In the genomic region with DNA sequence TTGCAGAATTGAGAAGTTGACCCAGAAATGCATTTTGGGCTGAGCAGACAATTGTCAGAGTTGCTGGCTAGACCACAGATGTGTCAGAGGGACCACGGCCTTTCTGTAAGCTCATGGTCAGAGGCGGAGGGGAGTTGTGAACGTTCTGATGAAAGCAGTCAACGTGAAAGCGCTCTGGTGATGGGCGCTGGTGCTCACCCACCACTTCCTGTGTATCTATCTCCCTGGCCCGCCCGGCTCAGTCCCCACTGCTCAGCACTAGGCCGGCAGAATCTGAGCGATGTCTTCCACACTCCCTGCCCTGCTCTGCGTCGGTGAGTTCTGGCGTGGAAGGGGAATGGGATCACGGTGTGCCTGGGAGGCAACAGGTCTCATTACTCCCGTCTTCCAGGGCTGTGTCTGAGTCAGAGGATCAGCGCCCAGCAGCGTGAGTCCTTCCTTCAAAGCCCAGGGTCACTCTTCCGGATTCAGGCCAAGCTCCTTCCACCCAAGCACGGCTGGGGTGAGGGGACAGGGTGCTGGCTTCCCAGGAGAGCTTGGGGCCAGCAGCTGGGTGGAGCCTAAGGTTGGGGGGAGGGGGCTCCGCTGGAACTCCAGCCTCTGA, we compare ENCODE assay signal across 1 cellular context.
TF ChIP-seq lines count a peak whose summit lies in the region.

A gene with protein sequence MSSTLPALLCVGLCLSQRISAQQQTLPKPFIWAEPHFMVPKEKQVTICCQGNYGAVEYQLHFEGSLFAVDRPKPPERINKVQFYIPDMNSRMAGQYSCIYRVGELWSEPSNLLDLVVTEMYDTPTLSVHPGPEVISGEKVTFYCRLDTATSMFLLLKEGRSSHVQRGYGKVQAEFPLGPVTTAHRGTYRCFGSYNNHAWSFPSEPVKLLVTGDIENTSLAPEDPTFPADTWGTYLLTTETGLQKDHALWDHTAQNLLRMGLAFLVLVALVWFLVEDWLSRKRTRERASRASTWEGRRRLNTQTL (plus strand): TSS at position 241 of the 604 bp plus-strand sequence. CDS start 40 bp downstream, at position 281.

TF ChIP-seq in K562, 482 proteins besides CTCF, POLR2A, EP300 and RAD21 (continued from another document and continues in another):
- TF ChIP-seq SMAD1 (IDR thresholded peaks at IDR 0.05; ENCODE audit: low read depth, low read length, partially characterized antibody) (no peak), KAT2B (IDR thresholded peaks at IDR 0.05; ENCODE audit: low read depth, low read length) (no peak), ETV5 (CRISPR knock-in tag; IDR thresholded peaks at IDR 0.05; ENCODE audit: low read depth) (peak; percentile 37), HDAC6 (IDR thresholded peaks at IDR 0.05; ENCODE audit: low read depth, low read length) (no peak), CHD1 (IDR thresholded peaks at IDR 0.05; ENCODE audit: low read length) (no peak), NCOA1 (IDR thresholded peaks at IDR 0.05; ENCODE audit: low read depth) (no peak), SMC3 (conservative IDR thresholded peaks at IDR 0.05; ENCODE audit: insufficient read depth, low read depth, low read length) (no peak), SMAD4 (CRISPR knock-in tag; conservative IDR thresholded peaks at IDR 0.05) (no peak; the same call in 1 of the 2 replicates), TCF7 (IDR thresholded peaks at IDR 0.05; ENCODE audit: borderline replicate concordance) (no peak), CBX8 (IDR thresholded peaks at IDR 0.05; ENCODE audit: borderline replicate concordance, extremely low read depth, low read depth, low read length, poor library complexity, severe bottlenecking) (no peak), ZNF695 (CRISPR knock-in tag; IDR thresholded peaks at IDR 0.05) (no peak), HDGF (IDR thresholded peaks at IDR 0.05) (no peak), ZNF76 (CRISPR knock-in tag; IDR thresholded peaks at IDR 0.05; ENCODE audit: borderline replicate concordance) (no peak), BCOR (IDR thresholded peaks at IDR 0.05) (no peak), ZNF41 (CRISPR knock-in tag; conservative IDR thresholded peaks at IDR 0.05) (no peak), LEF1 (IDR thresholded peaks at IDR 0.05) (no peak), DDX20 (tag; IDR thresholded peaks at IDR 0.05; ENCODE audit: low read depth) (no peak), ZBTB8A (IDR thresholded peaks at IDR 0.05; ENCODE audit: partially characterized antibody) (no peak), HEY1 (CRISPR knock-in tag; IDR thresholded peaks at IDR 0.05; ENCODE audit: borderline replicate concordance) (no peak), SMAD2 (IDR thresholded peaks at IDR 0.05; ENCODE audit: low read depth, low read length) (no peak), SIN3A (IDR thresholded peaks at IDR 0.05; ENCODE audit: borderline replicate concordance in 2 of 2, control insufficient read depth in 1 of 2, low read depth in 2 of 2, low read length in 2 of 2) (no peak), KDM2B (CRISPR knock-in tag; IDR thresholded peaks at IDR 0.05) (no peak), NFIC (IDR thresholded peaks at IDR 0.05) (no peak), SOX6 (IDR thresholded peaks at IDR 0.05) (no peak), ZSCAN29 (IDR thresholded peaks at IDR 0.05) (no peak), CCNT2 (IDR thresholded peaks at IDR 0.05; ENCODE audit: borderline replicate concordance, extremely low read depth, insufficient read length, low read depth, low read length) (no peak), ZBTB1 (CRISPR knock-in tag; IDR thresholded peaks at IDR 0.05; ENCODE audit: borderline replicate concordance, low read depth) (no peak), ETV1 (tag; conservative IDR thresholded peaks at IDR 0.05; ENCODE audit: low read depth) (peak; percentile 44; the same call in 1 of the 2 replicates), RBM39 (optimal IDR thresholded peaks at IDR 0.05; ENCODE audit: low read depth, low read length) (no peak), SP1 (CRISPR knock-in tag; IDR thresholded peaks at IDR 0.05) (no peak), ATF7 (IDR thresholded peaks at IDR 0.05) (0 out of 2 replicates have a peak, but pooled peaks have one; percentile 18), CHD2 (IDR thresholded peaks at IDR 0.05; ENCODE audit: low read depth, low read length) (no peak)
- TF ChIP-seq, protein P1, sequence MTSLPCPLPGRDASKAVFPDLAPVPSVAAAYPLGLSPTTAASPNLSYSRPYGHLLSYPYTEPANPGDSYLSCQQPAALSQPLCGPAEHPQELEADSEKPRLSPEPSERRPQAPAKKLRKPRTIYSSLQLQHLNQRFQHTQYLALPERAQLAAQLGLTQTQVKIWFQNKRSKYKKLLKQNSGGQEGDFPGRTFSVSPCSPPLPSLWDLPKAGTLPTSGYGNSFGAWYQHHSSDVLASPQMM (CRISPR knock-in tag; IDR thresholded peaks at IDR 0.05), result no peak
- TF ChIP-seq, protein P2, sequence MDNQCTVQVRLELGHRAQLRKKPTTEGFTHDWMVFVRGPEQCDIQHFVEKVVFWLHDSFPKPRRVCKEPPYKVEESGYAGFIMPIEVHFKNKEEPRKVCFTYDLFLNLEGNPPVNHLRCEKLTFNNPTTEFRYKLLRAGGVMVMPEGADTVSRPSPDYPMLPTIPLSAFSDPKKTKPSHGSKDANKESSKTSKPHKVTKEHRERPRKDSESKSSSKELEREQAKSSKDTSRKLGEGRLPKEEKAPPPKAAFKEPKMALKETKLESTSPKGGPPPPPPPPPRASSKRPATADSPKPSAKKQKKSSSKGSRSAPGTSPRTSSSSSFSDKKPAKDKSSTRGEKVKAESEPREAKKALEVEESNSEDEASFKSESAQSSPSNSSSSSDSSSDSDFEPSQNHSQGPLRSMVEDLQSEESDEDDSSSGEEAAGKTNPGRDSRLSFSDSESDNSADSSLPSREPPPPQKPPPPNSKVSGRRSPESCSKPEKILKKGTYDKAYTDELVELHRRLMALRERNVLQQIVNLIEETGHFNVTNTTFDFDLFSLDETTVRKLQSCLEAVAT (IDR thresholded peaks at IDR 0.05), result peak in 1 of 2 experiments; percentile 63; a peak in 2 of 4 replicates
- TF ChIP-seq, protein P3, sequence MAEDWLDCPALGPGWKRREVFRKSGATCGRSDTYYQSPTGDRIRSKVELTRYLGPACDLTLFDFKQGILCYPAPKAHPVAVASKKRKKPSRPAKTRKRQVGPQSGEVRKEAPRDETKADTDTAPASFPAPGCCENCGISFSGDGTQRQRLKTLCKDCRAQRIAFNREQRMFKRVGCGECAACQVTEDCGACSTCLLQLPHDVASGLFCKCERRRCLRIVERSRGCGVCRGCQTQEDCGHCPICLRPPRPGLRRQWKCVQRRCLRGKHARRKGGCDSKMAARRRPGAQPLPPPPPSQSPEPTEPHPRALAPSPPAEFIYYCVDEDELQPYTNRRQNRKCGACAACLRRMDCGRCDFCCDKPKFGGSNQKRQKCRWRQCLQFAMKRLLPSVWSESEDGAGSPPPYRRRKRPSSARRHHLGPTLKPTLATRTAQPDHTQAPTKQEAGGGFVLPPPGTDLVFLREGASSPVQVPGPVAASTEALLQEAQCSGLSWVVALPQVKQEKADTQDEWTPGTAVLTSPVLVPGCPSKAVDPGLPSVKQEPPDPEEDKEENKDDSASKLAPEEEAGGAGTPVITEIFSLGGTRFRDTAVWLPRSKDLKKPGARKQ (CRISPR knock-in tag; IDR thresholded peaks at IDR 0.05), result no peak
- TF ChIP-seq, protein P4, sequence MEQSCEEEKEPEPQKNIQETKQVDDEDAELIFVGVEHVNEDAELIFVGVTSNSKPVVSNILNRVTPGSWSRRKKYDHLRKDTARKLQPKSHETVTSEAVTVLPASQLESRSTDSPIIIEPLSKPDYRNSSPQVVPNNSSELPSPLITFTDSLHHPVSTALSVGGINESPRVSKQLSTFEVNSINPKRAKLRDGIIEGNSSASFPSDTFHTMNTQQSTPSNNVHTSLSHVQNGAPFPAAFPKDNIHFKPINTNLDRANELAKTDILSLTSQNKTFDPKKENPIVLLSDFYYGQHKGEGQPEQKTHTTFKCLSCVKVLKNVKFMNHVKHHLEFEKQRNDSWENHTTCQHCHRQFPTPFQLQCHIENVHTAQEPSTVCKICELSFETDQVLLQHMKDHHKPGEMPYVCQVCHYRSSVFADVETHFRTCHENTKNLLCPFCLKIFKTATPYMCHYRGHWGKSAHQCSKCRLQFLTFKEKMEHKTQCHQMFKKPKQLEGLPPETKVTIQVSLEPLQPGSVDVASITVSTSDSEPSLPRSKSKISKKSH (CRISPR knock-in tag; IDR thresholded peaks at IDR 0.05), result no peak
- TF ChIP-seq, protein P5, sequence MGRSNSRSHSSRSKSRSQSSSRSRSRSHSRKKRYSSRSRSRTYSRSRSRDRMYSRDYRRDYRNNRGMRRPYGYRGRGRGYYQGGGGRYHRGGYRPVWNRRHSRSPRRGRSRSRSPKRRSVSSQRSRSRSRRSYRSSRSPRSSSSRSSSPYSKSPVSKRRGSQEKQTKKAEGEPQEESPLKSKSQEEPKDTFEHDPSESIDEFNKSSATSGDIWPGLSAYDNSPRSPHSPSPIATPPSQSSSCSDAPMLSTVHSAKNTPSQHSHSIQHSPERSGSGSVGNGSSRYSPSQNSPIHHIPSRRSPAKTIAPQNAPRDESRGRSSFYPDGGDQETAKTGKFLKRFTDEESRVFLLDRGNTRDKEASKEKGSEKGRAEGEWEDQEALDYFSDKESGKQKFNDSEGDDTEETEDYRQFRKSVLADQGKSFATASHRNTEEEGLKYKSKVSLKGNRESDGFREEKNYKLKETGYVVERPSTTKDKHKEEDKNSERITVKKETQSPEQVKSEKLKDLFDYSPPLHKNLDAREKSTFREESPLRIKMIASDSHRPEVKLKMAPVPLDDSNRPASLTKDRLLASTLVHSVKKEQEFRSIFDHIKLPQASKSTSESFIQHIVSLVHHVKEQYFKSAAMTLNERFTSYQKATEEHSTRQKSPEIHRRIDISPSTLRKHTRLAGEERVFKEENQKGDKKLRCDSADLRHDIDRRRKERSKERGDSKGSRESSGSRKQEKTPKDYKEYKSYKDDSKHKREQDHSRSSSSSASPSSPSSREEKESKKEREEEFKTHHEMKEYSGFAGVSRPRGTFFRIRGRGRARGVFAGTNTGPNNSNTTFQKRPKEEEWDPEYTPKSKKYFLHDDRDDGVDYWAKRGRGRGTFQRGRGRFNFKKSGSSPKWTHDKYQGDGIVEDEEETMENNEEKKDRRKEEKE (IDR thresholded peaks at IDR 0.05; ENCODE audit: borderline replicate concordance in 1 of 2, control insufficient read depth in 1 of 2, low read depth in 2 of 2, low read length in 1 of 2), result no peak
- TF ChIP-seq, protein P6, sequence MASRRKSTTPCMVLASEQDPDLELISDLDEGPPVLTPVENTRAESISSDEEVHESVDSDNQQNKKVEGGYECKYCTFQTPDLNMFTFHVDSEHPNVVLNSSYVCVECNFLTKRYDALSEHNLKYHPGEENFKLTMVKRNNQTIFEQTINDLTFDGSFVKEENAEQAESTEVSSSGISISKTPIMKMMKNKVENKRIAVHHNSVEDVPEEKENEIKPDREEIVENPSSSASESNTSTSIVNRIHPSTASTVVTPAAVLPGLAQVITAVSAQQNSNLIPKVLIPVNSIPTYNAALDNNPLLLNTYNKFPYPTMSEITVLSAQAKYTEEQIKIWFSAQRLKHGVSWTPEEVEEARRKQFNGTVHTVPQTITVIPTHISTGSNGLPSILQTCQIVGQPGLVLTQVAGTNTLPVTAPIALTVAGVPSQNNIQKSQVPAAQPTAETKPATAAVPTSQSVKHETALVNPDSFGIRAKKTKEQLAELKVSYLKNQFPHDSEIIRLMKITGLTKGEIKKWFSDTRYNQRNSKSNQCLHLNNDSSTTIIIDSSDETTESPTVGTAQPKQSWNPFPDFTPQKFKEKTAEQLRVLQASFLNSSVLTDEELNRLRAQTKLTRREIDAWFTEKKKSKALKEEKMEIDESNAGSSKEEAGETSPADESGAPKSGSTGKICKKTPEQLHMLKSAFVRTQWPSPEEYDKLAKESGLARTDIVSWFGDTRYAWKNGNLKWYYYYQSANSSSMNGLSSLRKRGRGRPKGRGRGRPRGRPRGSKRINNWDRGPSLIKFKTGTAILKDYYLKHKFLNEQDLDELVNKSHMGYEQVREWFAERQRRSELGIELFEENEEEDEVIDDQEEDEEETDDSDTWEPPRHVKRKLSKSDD (conservative IDR thresholded peaks at IDR 0.05; ENCODE audit: low read length), result no peak
- TF ChIP-seq, protein P7, sequence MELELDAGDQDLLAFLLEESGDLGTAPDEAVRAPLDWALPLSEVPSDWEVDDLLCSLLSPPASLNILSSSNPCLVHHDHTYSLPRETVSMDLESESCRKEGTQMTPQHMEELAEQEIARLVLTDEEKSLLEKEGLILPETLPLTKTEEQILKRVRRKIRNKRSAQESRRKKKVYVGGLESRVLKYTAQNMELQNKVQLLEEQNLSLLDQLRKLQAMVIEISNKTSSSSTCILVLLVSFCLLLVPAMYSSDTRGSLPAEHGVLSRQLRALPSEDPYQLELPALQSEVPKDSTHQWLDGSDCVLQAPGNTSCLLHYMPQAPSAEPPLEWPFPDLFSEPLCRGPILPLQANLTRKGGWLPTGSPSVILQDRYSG (tag; conservative IDR thresholded peaks at IDR 0.05; ENCODE audit: low read depth), result no peak
- TF ChIP-seq, protein P8, sequence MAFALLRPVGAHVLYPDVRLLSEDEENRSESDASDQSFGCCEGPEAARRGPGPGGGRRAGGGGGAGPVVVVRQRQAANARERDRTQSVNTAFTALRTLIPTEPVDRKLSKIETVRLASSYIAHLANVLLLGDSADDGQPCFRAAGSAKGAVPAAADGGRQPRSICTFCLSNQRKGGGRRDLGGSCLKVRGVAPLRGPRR (CRISPR knock-in tag; IDR thresholded peaks at IDR 0.05), result no peak
- TF ChIP-seq, protein P9, sequence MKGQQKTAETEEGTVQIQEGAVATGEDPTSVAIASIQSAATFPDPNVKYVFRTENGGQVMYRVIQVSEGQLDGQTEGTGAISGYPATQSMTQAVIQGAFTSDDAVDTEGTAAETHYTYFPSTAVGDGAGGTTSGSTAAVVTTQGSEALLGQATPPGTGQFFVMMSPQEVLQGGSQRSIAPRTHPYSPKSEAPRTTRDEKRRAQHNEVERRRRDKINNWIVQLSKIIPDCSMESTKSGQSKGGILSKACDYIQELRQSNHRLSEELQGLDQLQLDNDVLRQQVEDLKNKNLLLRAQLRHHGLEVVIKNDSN (CRISPR knock-in tag; IDR thresholded peaks at IDR 0.05), result 0 out of 2 replicates have a peak, but pooled peaks have one; percentile 26
- TF ChIP-seq, protein P10, sequence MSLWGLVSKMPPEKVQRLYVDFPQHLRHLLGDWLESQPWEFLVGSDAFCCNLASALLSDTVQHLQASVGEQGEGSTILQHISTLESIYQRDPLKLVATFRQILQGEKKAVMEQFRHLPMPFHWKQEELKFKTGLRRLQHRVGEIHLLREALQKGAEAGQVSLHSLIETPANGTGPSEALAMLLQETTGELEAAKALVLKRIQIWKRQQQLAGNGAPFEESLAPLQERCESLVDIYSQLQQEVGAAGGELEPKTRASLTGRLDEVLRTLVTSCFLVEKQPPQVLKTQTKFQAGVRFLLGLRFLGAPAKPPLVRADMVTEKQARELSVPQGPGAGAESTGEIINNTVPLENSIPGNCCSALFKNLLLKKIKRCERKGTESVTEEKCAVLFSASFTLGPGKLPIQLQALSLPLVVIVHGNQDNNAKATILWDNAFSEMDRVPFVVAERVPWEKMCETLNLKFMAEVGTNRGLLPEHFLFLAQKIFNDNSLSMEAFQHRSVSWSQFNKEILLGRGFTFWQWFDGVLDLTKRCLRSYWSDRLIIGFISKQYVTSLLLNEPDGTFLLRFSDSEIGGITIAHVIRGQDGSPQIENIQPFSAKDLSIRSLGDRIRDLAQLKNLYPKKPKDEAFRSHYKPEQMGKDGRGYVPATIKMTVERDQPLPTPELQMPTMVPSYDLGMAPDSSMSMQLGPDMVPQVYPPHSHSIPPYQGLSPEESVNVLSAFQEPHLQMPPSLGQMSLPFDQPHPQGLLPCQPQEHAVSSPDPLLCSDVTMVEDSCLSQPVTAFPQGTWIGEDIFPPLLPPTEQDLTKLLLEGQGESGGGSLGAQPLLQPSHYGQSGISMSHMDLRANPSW (CRISPR knock-in tag; IDR thresholded peaks at IDR 0.05), result no peak
